2 cellular contexts compared by ENCODE assay signal in the genomic region with DNA sequence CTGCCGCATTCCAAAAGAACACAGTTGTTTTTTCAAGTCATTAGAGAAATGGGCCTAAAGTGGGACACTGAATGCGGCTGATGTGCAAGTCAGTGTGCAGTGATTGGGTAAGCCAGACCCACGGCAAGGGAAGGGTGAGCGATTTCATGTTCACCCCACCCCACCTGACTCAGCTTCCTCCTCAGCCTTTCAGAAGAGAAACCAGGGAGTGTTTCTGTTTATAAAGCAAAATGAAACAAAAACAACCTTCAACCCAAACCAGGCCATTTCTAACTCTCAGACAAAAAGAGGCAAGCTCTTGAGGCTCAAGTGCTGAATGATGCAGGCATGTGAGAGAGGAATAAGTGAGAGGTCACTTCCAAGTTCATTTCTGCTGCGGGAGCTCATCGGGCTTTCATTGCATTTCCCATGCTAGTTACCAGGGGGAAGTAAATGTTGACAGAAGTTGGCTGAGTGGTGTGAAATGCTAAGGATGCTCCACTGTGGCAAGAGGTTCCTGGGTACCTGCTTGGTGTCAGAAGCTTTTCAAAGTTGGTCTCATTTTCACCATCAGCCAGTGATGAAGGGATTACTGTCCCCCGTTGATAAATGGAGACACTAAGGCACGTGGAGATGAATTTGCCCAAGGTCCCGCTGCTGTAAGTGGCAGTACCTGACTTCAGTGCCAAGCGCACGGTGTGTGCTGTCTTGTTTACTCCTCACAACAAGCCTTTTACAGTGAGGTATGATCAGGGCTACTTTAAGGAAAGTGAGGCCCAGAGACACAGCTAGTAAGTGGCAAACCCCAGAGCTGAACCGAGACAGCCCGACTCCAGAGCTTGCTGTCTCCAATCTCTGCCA.
TF ChIP-seq lines count a peak whose summit lies in the region.

No MANE protein-coding gene starts in this region.

TF ChIP-seq in IMR-90, 13 proteins besides CTCF, POLR2A, EP300 and RAD21:
- TF ChIP-seq RCOR1 (IDR thresholded peaks at IDR 0.05; ENCODE audit: insufficient replicate concordance, low read length) (no peak), SMC3 (IDR thresholded peaks at IDR 0.05; ENCODE audit: low read depth, low read length) (no peak), FOS (IDR thresholded peaks at IDR 0.05; ENCODE audit: low read depth, low read length) (peak; percentile 13; the same call in 1 of the 2 replicates), NFE2L2 (IDR thresholded peaks at IDR 0.05; ENCODE audit: low read depth, low read length) (no peak), MAFK (IDR thresholded peaks at IDR 0.05; ENCODE audit: low read depth, low read length) (peak; percentile 46; the same call in 1 of the 2 replicates), CEBPB (IDR thresholded peaks at IDR 0.05; ENCODE audit: low read depth, low read length) (peak; percentile 83)
- TF ChIP-seq, protein P1, sequence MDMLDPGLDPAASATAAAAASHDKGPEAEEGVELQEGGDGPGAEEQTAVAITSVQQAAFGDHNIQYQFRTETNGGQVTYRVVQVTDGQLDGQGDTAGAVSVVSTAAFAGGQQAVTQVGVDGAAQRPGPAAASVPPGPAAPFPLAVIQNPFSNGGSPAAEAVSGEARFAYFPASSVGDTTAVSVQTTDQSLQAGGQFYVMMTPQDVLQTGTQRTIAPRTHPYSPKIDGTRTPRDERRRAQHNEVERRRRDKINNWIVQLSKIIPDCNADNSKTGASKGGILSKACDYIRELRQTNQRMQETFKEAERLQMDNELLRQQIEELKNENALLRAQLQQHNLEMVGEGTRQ (IDR thresholded peaks at IDR 0.05; ENCODE audit: low read depth, low read length), result peak; percentile 33; the same call in 1 of the 2 replicates

TF ChIP-seq in GM12878, 131 proteins besides CTCF, POLR2A, EP300 and RAD21:
- TF ChIP-seq NR2C1 (IDR thresholded peaks at IDR 0.05) (no peak), RFX5 (IDR thresholded peaks at IDR 0.05; ENCODE audit: low read depth, low read length) (no peak), SRF (IDR thresholded peaks at IDR 0.05; ENCODE audit: low read depth in 2 of 2, low read length in 2 of 2) (no peak), HDGF (IDR thresholded peaks at IDR 0.05) (no peak), ATF7 (IDR thresholded peaks at IDR 0.05; ENCODE audit: low read depth) (no peak), STAT3 (IDR thresholded peaks at IDR 0.05; ENCODE audit: low read depth, low read length) (no peak)
- TF ChIP-seq, protein P2, sequence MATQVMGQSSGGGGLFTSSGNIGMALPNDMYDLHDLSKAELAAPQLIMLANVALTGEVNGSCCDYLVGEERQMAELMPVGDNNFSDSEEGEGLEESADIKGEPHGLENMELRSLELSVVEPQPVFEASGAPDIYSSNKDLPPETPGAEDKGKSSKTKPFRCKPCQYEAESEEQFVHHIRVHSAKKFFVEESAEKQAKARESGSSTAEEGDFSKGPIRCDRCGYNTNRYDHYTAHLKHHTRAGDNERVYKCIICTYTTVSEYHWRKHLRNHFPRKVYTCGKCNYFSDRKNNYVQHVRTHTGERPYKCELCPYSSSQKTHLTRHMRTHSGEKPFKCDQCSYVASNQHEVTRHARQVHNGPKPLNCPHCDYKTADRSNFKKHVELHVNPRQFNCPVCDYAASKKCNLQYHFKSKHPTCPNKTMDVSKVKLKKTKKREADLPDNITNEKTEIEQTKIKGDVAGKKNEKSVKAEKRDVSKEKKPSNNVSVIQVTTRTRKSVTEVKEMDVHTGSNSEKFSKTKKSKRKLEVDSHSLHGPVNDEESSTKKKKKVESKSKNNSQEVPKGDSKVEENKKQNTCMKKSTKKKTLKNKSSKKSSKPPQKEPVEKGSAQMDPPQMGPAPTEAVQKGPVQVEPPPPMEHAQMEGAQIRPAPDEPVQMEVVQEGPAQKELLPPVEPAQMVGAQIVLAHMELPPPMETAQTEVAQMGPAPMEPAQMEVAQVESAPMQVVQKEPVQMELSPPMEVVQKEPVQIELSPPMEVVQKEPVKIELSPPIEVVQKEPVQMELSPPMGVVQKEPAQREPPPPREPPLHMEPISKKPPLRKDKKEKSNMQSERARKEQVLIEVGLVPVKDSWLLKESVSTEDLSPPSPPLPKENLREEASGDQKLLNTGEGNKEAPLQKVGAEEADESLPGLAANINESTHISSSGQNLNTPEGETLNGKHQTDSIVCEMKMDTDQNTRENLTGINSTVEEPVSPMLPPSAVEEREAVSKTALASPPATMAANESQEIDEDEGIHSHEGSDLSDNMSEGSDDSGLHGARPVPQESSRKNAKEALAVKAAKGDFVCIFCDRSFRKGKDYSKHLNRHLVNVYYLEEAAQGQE (IDR thresholded peaks at IDR 0.05; ENCODE audit: low read depth, low read length), result no peak
- TF ChIP-seq, protein P3, sequence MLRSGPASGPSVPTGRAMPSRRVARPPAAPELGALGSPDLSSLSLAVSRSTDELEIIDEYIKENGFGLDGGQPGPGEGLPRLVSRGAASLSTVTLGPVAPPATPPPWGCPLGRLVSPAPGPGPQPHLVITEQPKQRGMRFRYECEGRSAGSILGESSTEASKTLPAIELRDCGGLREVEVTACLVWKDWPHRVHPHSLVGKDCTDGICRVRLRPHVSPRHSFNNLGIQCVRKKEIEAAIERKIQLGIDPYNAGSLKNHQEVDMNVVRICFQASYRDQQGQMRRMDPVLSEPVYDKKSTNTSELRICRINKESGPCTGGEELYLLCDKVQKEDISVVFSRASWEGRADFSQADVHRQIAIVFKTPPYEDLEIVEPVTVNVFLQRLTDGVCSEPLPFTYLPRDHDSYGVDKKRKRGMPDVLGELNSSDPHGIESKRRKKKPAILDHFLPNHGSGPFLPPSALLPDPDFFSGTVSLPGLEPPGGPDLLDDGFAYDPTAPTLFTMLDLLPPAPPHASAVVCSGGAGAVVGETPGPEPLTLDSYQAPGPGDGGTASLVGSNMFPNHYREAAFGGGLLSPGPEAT (IDR thresholded peaks at IDR 0.05; ENCODE audit: low read depth), result no peak
- TF ChIP-seq, protein P4, sequence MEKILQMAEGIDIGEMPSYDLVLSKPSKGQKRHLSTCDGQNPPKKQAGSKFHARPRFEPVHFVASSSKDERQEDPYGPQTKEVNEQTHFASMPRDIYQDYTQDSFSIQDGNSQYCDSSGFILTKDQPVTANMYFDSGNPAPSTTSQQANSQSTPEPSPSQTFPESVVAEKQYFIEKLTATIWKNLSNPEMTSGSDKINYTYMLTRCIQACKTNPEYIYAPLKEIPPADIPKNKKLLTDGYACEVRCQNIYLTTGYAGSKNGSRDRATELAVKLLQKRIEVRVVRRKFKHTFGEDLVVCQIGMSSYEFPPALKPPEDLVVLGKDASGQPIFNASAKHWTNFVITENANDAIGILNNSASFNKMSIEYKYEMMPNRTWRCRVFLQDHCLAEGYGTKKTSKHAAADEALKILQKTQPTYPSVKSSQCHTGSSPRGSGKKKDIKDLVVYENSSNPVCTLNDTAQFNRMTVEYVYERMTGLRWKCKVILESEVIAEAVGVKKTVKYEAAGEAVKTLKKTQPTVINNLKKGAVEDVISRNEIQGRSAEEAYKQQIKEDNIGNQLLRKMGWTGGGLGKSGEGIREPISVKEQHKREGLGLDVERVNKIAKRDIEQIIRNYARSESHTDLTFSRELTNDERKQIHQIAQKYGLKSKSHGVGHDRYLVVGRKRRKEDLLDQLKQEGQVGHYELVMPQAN (conservative IDR thresholded peaks at IDR 0.05), result no peak
- TF ChIP-seq, protein P5, sequence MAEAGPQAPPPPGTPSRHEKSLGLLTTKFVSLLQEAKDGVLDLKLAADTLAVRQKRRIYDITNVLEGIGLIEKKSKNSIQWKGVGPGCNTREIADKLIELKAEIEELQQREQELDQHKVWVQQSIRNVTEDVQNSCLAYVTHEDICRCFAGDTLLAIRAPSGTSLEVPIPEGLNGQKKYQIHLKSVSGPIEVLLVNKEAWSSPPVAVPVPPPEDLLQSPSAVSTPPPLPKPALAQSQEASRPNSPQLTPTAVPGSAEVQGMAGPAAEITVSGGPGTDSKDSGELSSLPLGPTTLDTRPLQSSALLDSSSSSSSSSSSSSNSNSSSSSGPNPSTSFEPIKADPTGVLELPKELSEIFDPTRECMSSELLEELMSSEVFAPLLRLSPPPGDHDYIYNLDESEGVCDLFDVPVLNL (IDR thresholded peaks at IDR 0.05; ENCODE audit: low read depth, low read length), result no peak
